Comparison of ENCODE assay signal across 8 cellular contexts in the genomic region with DNA sequence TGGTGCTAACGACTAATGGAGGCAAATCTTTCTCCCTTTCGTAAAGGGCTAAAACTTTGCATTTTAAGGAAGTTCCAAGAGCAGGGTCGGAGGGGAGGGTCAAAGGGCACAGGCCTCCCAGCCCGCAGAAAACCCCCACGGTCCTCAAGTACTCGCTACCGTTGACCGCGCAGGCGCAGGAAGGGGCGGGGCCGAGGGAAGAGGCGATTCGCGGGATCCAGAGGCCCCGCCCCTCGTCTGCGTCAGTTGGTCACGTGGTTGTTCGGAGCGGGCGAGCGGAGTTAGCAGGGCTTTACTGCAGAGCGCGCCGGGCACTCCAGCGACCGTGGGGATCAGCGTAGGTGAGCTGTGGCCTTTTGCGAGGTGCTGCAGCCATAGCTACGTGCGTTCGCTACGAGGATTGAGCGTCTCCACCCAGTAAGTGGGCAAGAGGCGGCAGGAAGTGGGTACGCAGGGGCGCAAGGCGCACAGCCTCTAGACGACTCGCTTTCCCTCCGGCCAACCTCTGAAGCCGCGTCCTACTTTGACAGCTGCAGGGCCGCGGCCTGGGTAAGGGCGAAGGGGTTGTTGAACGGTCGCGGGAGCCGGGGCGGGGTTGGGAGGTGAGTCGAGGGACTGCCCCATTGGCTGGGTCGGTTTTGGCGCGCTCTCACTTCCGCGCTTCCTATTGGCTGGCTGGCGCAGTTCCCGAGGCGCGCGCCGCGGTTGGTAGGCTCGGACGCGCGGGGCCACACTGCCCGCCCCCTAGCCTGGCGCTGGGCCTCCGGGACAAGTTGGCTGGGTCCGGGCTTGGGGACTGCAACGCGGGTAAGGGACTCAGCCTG. TPM values are rescaled to one million over a fixed set of nuclear protein-coding genes. Genes with fewer than 3 reads are reported as not detected.
DNase-seq lines count a peak whose midpoint lies in the region; ATAC-seq, FAIRE-seq and TF ChIP-seq lines count a peak whose summit lies in the region.

A gene (plus strand): TSS at position 242 of the 824 bp plus-strand sequence. CDS start 2,310 bp downstream, outside the sequence.

- H2BK20ac ChIP-seq in H1 (ENCODE audit: low read length): 0 out of 2 replicates have a peak within 1 kb of the TSS, but pooled peaks have one; percentile 56

- POLR2A ChIA-PET in H1 (lab: Charles Lee; ENCODE audit: partially characterized antibody): interaction anchor here (0.6 to 3.3 kb wide), 14 partner anchors 10 to 243 kb away, joined by 3 to 14 read pairs (median 4); no protein-coding TSS in a partner anchor

- CTCF ChIA-PET in Calu3 (lab: Charles Lee) (interaction anchor here (0.9 to 2.1 kb wide), 7 partner anchors 32 to 273 kb away, joined by 3 to 9 read pairs (median 4); a partner anchor contains a TSS), H1 (lab: Charles Lee; ENCODE audit: partially characterized antibody) (interaction anchor here (0.7 to 2.2 kb wide), 2 partner anchors 11 to 243 kb away, joined by 4 to 7 read pairs; no protein-coding TSS in a partner anchor)
- CTCF ChIA-PET in activated CD8-positive, alpha-beta memory T cell treated with anti-CD3 and anti-CD28 coated beads, Interleukin-2, amount 10 ng/mL, durations not matched to agents 7 days and 5 days (lab: Charles Lee): interaction anchor here (0.7 to 2.9 kb wide), 10 partner anchors 11 to 296 kb away, joined by 3 to 9 read pairs (median 4); no protein-coding TSS in a partner anchor

- peaks cover 58% of the 10 kb centered on the region for H3K36me3 Mint-ChIP-seq in Calu3 (ENCODE audit: insufficient read depth, unreplicated experiment)
- H3K36me3 Mint-ChIP-seq in activated CD8-positive, alpha-beta memory T cell treated with anti-CD3 and anti-CD28 coated beads, Interleukin-2, amount 10 ng/mL, durations not matched to agents 7 days and 5 days: peaks cover 26% of the 10 kb centered on the region

- BruUV-seq in Calu3 (replicated peaks; lab: Mats Ljungman, UMichigan): TSS peak; percentile 74

- TF ChIP-seq CTCF in Calu3 (IDR thresholded peaks at IDR 0.05; ENCODE audit: unreplicated experiment) (no peak), H1 (IDR thresholded peaks at IDR 0.05; ENCODE audit: control extremely low read depth in 1 of 3, insufficient read depth in 1 of 3, low read depth in 1 of 3, low read length in 3 of 3) (no peak)

- peak within 1 kb of the TSS; percentile 99 for H3K56ac ChIP-seq in H1 (replicated peaks; ENCODE audit: insufficient read length, low read depth, low read length)

- H3K9me3 ChIP-seq in HUES48 (ENCODE audit: control insufficient read depth, insufficient read depth, low read length) (no peaks in the 10 kb centered on the region), NT2/D1 (ENCODE audit: insufficient read depth, low read length) (no peaks in the 10 kb centered on the region), H1 (ENCODE audit: insufficient read depth in 2 of 2, low read depth in 1 of 2, low read length in 1 of 2) (no peaks in the 10 kb centered on the region), mesenchymal stem cell (ENCODE audit: control insufficient read depth, low read length) (no peaks in the 10 kb centered on the region)

- H4K8ac ChIP-seq in H1 (ENCODE audit: extremely low read depth, insufficient read depth, low read length): peak within 1 kb of the TSS; percentile 99
- H4K8ac ChIP-seq in mesenchymal stem cell (ENCODE audit: low read length): peak within 1 kb of the TSS; percentile 95

- H4K20me1 ChIP-seq in H1 (replicated peaks in 1 of 2; ENCODE audit: control insufficient read depth in 1 of 2, insufficient read depth in 2 of 2, low read length in 2 of 2): peaks cover 13% of the 10 kb centered on the region in 2 experiments

- no peaks in the 10 kb centered on the region for H3K27me3 ChIP-seq in HUES48 (ENCODE audit: control insufficient read depth, insufficient read depth, low read length)
- H3K27me3 ChIP-seq in NT2/D1 (ENCODE audit: insufficient read depth, insufficient read length): no peaks in the 10 kb centered on the region
- no peaks in the 10 kb centered on the region for H3K27me3 ChIP-seq in H1 (replicated peaks in 1 of 4; ENCODE audit: control insufficient read depth in 3 of 4, extremely low read depth in 1 of 4, insufficient read depth in 3 of 4, low read length in 3 of 4)
- no peaks in the 10 kb centered on the region for H3K27me3 ChIP-seq in mesenchymal stem cell (ENCODE audit: control insufficient read depth in 1 of 2, insufficient read depth in 1 of 2, low read length in 2 of 2)

- no peak within 1 kb of the TSS for H3K14ac ChIP-seq in H1 (ENCODE audit: insufficient read length)
- H3K14ac ChIP-seq in mesenchymal stem cell (ENCODE audit: low read length in 2 of 2): peak within 1 kb of the TSS in 1 of 2 experiments; percentile 99

- peak; percentile 87 to 89 for TF ChIP-seq POLR2A in H1 (IDR thresholded peaks at IDR 0.05; ENCODE audit: control extremely low read depth in 1 of 2, low read depth in 2 of 2, low read length in 2 of 2)

- H3K4me3 ChIP-seq in HUES48 (ENCODE audit: low read depth, low read length) (peak within 1 kb of the TSS; percentile 93), NT2/D1 (ENCODE audit: insufficient read length, low read depth) (peak within 1 kb of the TSS; percentile 98), H1 (ENCODE audit: extremely low read depth in 1 of 4, insufficient read depth in 2 of 4, low read depth in 3 of 4, low read length in 4 of 4) (peak within 1 kb of the TSS; percentile 63 to 98 (median 85)), mesenchymal stem cell (ENCODE audit: insufficient read depth in 1 of 2, low read depth in 1 of 2, low read length in 2 of 2) (peak within 1 kb of the TSS; percentile 100)

- DNase-seq in Calu3 (peak; percentile 100), NT2/D1 (ENCODE audit: low read depth, low spot score) (peak; percentile 89), H1 (ENCODE audit: low read depth in 1 of 2, low spot score in 2 of 2) (peak; percentile 91 to 99), mesenchymal stem cell (peak; percentile 95)
- DNase-seq in activated CD8-positive, alpha-beta memory T cell treated with anti-CD3 and anti-CD28 coated beads, Interleukin-2, amount 10 ng/mL, durations not matched to agents 7 days and 5 days: peak; percentile 99
- peak; percentile 98 for DNase-seq in stimulated activated CD8-positive, alpha-beta memory T cell treated with anti-CD3 and anti-CD28 coated beads, Interleukin-12 subunit alpha, Interleukin-12 subunit beta, amount 100 ng/mL, for 24 hours (ENCODE audit: extremely low read depth)

- H2AK5ac ChIP-seq in H1 (ENCODE audit: low read depth, low read length) (no peak within 1 kb of the TSS), mesenchymal stem cell (ENCODE audit: low read length, severe bottlenecking) (no peak within 1 kb of the TSS)

- 3% methylated on average over 74 of the region's 75 CpGs; no CpG with 5 or more reads in 1 of the 2 experiments for WGBS in H1 (ENCODE audit: extremely low coverage in 1 of 2, insufficient coverage in 1 of 2, insufficient read length in 1 of 2, insufficient replicate concordance in 2 of 2, low coverage in 1 of 2, low lambda C conversion rate in 2 of 2, missing lambda C conversion rate in 1 of 2), 2 experiments
- under 1% methylated on average over 75 of the region's 75 CpGs for WGBS in mesenchymal stem cell

- H3K4me2 ChIP-seq in H1 (ENCODE audit: insufficient read depth in 1 of 2, low read depth in 2 of 2, low read length in 2 of 2) (peak within 1 kb of the TSS; percentile 70 to 86), mesenchymal stem cell (ENCODE audit: low read length, poor library complexity, severe bottlenecking) (peak within 1 kb of the TSS; percentile 67)

- H3K79me1 ChIP-seq in H1 (ENCODE audit: low read depth, low read length) (no peaks in the 10 kb centered on the region; the same call in 1 of the 2 replicates), mesenchymal stem cell (replicated peaks; ENCODE audit: low read length, poor library complexity, severe bottlenecking) (no peaks in the 10 kb centered on the region)

- H3K23me2 ChIP-seq in H1 (ENCODE audit: low read depth, low read length): peaks cover 2% of the 10 kb centered on the region; the same call in 1 of the 2 replicates

- peak in 1 of 2 experiments; percentile 67; a peak in 1 of 3 replicates for TF ChIP-seq EP300 in H1 (IDR thresholded peaks at IDR 0.05; ENCODE audit: borderline replicate concordance in 1 of 2, low read depth in 2 of 2, low read length in 2 of 2)

- H2BK12ac ChIP-seq in H1 (ENCODE audit: low read depth, low read length): peak within 1 kb of the TSS; percentile 64; the same call in 1 of the 2 replicates
- peak within 1 kb of the TSS; percentile 14 to 89 for H2BK12ac ChIP-seq in mesenchymal stem cell (ENCODE audit: low read length in 2 of 2)

- peak within 1 kb of the TSS; percentile 99 for H4K5ac ChIP-seq in H1 (ENCODE audit: insufficient read length, low read depth, low read length)

- TF ChIP-seq RAD21 in H1 (IDR thresholded peaks at IDR 0.05 in 1 of 2, conservative IDR thresholded peaks at IDR 0.05 in 1 of 2; ENCODE audit: low read depth in 2 of 2, low read length in 2 of 2): no peak

- peak within 1 kb of the TSS; percentile 100 for H2BK5ac ChIP-seq in H1 (ENCODE audit: low read depth, low read length)
- H2BK5ac ChIP-seq in mesenchymal stem cell (ENCODE audit: low read depth, low read length, poor library complexity, severe bottlenecking): no peak within 1 kb of the TSS

- H2BK120ac ChIP-seq in H1 (replicated peaks; ENCODE audit: low read depth, low read length): peak within 1 kb of the TSS; percentile 88
- H2BK120ac ChIP-seq in mesenchymal stem cell (ENCODE audit: low read depth, low read length): no peak within 1 kb of the TSS

- H3K4me1 ChIP-seq in HUES48 (ENCODE audit: control insufficient read depth, insufficient read depth, low read length) (peaks cover 15% of the 10 kb centered on the region), NT2/D1 (ENCODE audit: insufficient read depth, insufficient read length) (no peaks in the 10 kb centered on the region), H1 (replicated peaks in 1 of 4; ENCODE audit: control insufficient read depth in 3 of 4, insufficient read depth in 4 of 4, low read length in 3 of 4) (peaks cover 0 to 7% (median 3%) of the 10 kb centered on the region in 4 experiments; a peak in 5 of 7 replicates), mesenchymal stem cell (ENCODE audit: control insufficient read depth, insufficient read depth, low read depth, low read length) (peaks cover 6% of the 10 kb centered on the region)

- peaks cover 13% of the 10 kb centered on the region for H3K4me1 Mint-ChIP-seq in Calu3 (ENCODE audit: low read depth, unreplicated experiment)
- H3K4me1 Mint-ChIP-seq in activated CD8-positive, alpha-beta memory T cell treated with anti-CD3 and anti-CD28 coated beads, Interleukin-2, amount 10 ng/mL, durations not matched to agents 7 days and 5 days: peaks cover 27% of the 10 kb centered on the region

- H3K9me3 Mint-ChIP-seq in Calu3 (ENCODE audit: low read depth, unreplicated experiment): no peaks in the 10 kb centered on the region
- no peaks in the 10 kb centered on the region for H3K9me3 Mint-ChIP-seq in activated CD8-positive, alpha-beta memory T cell treated with anti-CD3 and anti-CD28 coated beads, Interleukin-2, amount 10 ng/mL, durations not matched to agents 7 days and 5 days (ENCODE audit: low read depth)

- ATAC-seq in GM21423 (IDR thresholded peaks at IDR 0.05; ENCODE audit: unreplicated experiment): peak; percentile 91
- peak; percentile 96 for ATAC-seq in activated CD8-positive, alpha-beta memory T cell treated with anti-CD3 and anti-CD28 coated beads, Interleukin-2, amount 10 ng/mL, durations not matched to agents 7 days and 5 days

- H3K27ac Mint-ChIP-seq in Calu3 (ENCODE audit: unreplicated experiment): peak within 1 kb of the TSS; percentile 89
- peak within 1 kb of the TSS; percentile 100 for H3K27ac Mint-ChIP-seq in activated CD8-positive, alpha-beta memory T cell treated with anti-CD3 and anti-CD28 coated beads, Interleukin-2, amount 10 ng/mL, durations not matched to agents 7 days and 5 days

- H3K36me3 ChIP-seq in HUES48 (ENCODE audit: control insufficient read depth, insufficient read depth, low read length): peaks cover 36% of the 10 kb centered on the region
- peaks cover 20% of the 10 kb centered on the region for H3K36me3 ChIP-seq in NT2/D1 (ENCODE audit: insufficient read depth, insufficient read length, low read length)
- H3K36me3 ChIP-seq in H1 (ENCODE audit: control insufficient read depth in 2 of 4, insufficient read depth in 4 of 4, low read length in 3 of 4): peaks cover 0 to 24% (median 2%) of the 10 kb centered on the region in 4 experiments; a peak in 2 of 8 replicates
- H3K36me3 ChIP-seq in mesenchymal stem cell (ENCODE audit: control insufficient read depth in 1 of 2, insufficient read depth in 2 of 2, low read depth in 1 of 2, low read length in 2 of 2): no peaks in the 10 kb centered on the region

- H3K4ac ChIP-seq in H1 (replicated peaks; ENCODE audit: insufficient read length, low read depth, low read length) (peak within 1 kb of the TSS; percentile 99), mesenchymal stem cell (ENCODE audit: low read depth in 1 of 2, low read length in 2 of 2) (peak within 1 kb of the TSS; percentile 65 to 89)

- peak within 1 kb of the TSS; percentile 97 for H3K9ac ChIP-seq in HUES48 (ENCODE audit: low read depth, low read length)
- peak within 1 kb of the TSS; percentile 99 for H3K9ac ChIP-seq in NT2/D1 (ENCODE audit: insufficient read length, low read depth)
- peak within 1 kb of the TSS; percentile 96 to 100 (median 98) for H3K9ac ChIP-seq in H1 (replicated peaks in 1 of 4; ENCODE audit: extremely low read depth in 1 of 4, low read depth in 3 of 4, low read length in 3 of 4)
- H3K9ac ChIP-seq in mesenchymal stem cell (ENCODE audit: low read length): peak within 1 kb of the TSS; percentile 92

- FAIRE-seq in H1 (lab: Jason Lieb, UNC): no peak

- H3K18ac ChIP-seq in H1 (ENCODE audit: extremely low read depth, low read length) (peak within 1 kb of the TSS; percentile 99), mesenchymal stem cell (ENCODE audit: low read depth in 1 of 2, low read length in 2 of 2) (peak within 1 kb of the TSS; percentile 91 to 99)

- intact Hi-C loops in Calu3 (cut with micrococcal nuclease; ENCODE audit: unreplicated experiment): loop anchor here (10.0 kb wide), 1 partner anchor 340 kb away; no protein-coding TSS in a partner anchor

- H2BK15ac ChIP-seq in H1 (ENCODE audit: low read length) (peak within 1 kb of the TSS; percentile 24; the same call in 1 of the 2 replicates), mesenchymal stem cell (ENCODE audit: low read depth, poor library complexity, severe bottlenecking) (no peak within 1 kb of the TSS)

- no peaks in the 10 kb centered on the region for H3K27me3 Mint-ChIP-seq in Calu3 (ENCODE audit: unreplicated experiment)
- H3K27me3 Mint-ChIP-seq in activated CD8-positive, alpha-beta memory T cell treated with anti-CD3 and anti-CD28 coated beads, Interleukin-2, amount 10 ng/mL, durations not matched to agents 7 days and 5 days: no peaks in the 10 kb centered on the region

- H2AFZ ChIP-seq in H1 (ENCODE audit: low read length) (peak within 1 kb of the TSS; percentile 91), mesenchymal stem cell (ENCODE audit: low read depth, low read length) (peak within 1 kb of the TSS; percentile 99)

- peak within 1 kb of the TSS; percentile 100 for H4K91ac ChIP-seq in H1 (replicated peaks; ENCODE audit: insufficient read length, low read length)
- H4K91ac ChIP-seq in mesenchymal stem cell (ENCODE audit: low read length): peak within 1 kb of the TSS; percentile 92

- no peak within 1 kb of the TSS for H3K23ac ChIP-seq in H1 (ENCODE audit: insufficient read length)
- peak within 1 kb of the TSS in 1 of 2 experiments; percentile 99 for H3K23ac ChIP-seq in mesenchymal stem cell (ENCODE audit: low read length in 2 of 2)

- peak within 1 kb of the TSS; percentile 100 for H3K27ac ChIP-seq in HUES48 (ENCODE audit: low read depth, low read length)
- peak within 1 kb of the TSS; percentile 99 for H3K27ac ChIP-seq in H1 (ENCODE audit: low read depth, low read length)
- H3K27ac ChIP-seq in mesenchymal stem cell (ENCODE audit: low read length, poor library complexity, severe bottlenecking): peak within 1 kb of the TSS; percentile 87

- H3K4me3 Mint-ChIP-seq in Calu3 (ENCODE audit: low read depth, unreplicated experiment): peak within 1 kb of the TSS; percentile 96
- H3K4me3 Mint-ChIP-seq in activated CD8-positive, alpha-beta memory T cell treated with anti-CD3 and anti-CD28 coated beads, Interleukin-2, amount 10 ng/mL, durations not matched to agents 7 days and 5 days: peak within 1 kb of the TSS; percentile 96

- peaks cover 20 to 46% of the 10 kb centered on the region in 2 experiments for H3K79me2 ChIP-seq in H1 (ENCODE audit: control insufficient read depth in 1 of 2, insufficient read depth in 2 of 2, low read length in 2 of 2)

RNA-seq across cellular contexts. Expression of the gene that starts here (rescaled TPM):
- total RNA-seq in Calu3 (2022): 183 and 200 TPM in 2 replicates
- 10 to 100 TPM; 90.0 to 93.6 TPM for total RNA-seq in activated CD8-positive, alpha-beta memory T cell treated with anti-CD3 and anti-CD28 coated beads, Interleukin-2, amount 10 ng/mL, durations not matched to agents 7 days and 5 days
- total RNA-seq in H1 (2021; fragmentation: NEBNext Ultra II Directional; extraction: Animal tissue kit (Norgen Biotek cat#: 25700)): 101 TPM in 2 replicates
- 60.8 and 65.9 TPM in 2 replicates for polyA plus RNA-seq in H1 (2011; rRNA removed)
- polyA plus RNA-seq in H1 (2011; cell fraction: cytosol; rRNA removed): 79.2 TPM
- polyA plus RNA-seq in H1 (2011; cell fraction: nucleus; rRNA removed): 36.8 TPM
- 67.9 to 96.3 TPM (median 74.9 TPM) in 4 replicates for polyA plus RNA-seq in H1 (2012, experiment 1 of 2)
- polyA plus RNA-seq in H1 (2012, experiment 2 of 2): 13.6 TPM
- 90.1 TPM for polyA plus RNA-seq in H1 (2013, experiment 1 of 2)
- 89.1 TPM for polyA plus RNA-seq in H1 (2013, experiment 2 of 2)
- 28.1 and 33.9 TPM in 2 replicates for polyA minus RNA-seq in H1 (2011; rRNA and poly(A)+ RNA removed)
- 34.9 TPM for polyA minus RNA-seq in H1 (2011; cell fraction: cytosol; rRNA and poly(A)+ RNA removed)
- polyA minus RNA-seq in H1 (2011; cell fraction: nucleus; rRNA and poly(A)+ RNA removed): 50.7 TPM
- polyA plus RNA-seq in mesenchymal stem cell (2013, experiment 1 of 2): 29.6 TPM
- 31.0 TPM for polyA plus RNA-seq in mesenchymal stem cell (2013, experiment 2 of 2)

Comparison
In these comparisons a context has a peak if more than half of its experiments do, and no peak if none do; other contexts are left out.
1. Peak in every context shown above with its lines: DNase-seq, ATAC-seq, H3K4me3 ChIP-seq and H3K27ac ChIP-seq.